In the genomic region with DNA sequence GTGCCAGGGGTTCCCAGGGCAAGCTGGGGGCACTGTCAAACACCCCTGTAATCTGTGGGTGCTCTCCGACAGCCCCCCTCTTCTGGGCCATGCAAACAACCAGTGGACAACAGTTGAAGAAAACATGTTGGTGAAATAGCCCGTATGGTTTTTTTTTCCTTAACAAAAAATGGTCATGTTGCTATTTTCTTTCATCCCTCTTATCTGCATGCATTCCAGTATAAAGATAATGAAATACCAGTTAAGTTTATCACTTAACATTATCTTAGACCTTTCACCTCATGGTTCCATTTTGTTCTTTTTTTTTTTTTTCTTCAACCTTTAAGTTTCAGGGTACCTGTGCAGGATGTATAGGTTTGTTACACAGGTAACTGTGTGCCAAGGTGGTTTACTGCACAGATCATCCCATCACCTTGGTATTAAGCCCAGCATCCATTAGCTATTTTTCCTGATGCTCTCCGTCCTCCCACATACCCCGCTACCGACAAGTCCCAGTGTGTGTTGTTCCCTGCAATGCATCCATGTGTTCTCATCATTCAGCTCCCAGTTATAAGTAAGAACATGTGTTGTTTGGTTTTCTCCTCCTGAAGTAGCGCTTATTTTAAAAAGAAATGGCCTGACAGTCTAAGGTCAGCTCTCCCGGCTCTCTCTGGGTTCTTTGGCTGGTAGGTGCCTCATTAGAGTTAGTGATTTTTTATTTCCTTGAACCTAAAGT, we compare ENCODE assay signal across 14 cellular contexts.
"Had no signal": no experiment of that assay in that cellular context is flagged by ENCODE, and none has a peak within 500 bp of the region (broad histone marks: within the 10 kb centered on the region; RNA-seq: fewer than 3 reads in every experiment).

No MANE protein-coding gene starts in this region.

- H3K27me3 ChIP-seq: esophagus squamous epithelium had no signal

- H3K4me1 Mint-ChIP-seq: activated CD4-positive, alpha-beta T cell treated with anti-CD3 and anti-CD28 coated beads, Interleukin-2, amount 10 ng/mL, durations not matched to agents 24 days and 14 days; memory B cell had no signal

- H3K4me3 ChIP-seq: esophagus squamous epithelium, prostate gland, SK-N-MC had no signal

- H3K36me3 ChIP-seq: prostate gland had no signal

- ATAC-seq: natural killer cell treated with Interleukin-12 subunit alpha and Interleukin-12 subunit beta and Interleukin-15 and Interleukin-18, amount 100 ng/mL, for 72 hours; stimulated activated naive CD8-positive, alpha-beta T cell treated with anti-CD3 and anti-CD28 coated beads, Interleukin-15, Interleukin-2, amounts not matched to agents 100 U/mL and 50 U/mL, for 24 hours had no signal

- DNase-seq: activated CD4-positive, alpha-beta T cell treated with anti-CD3 and anti-CD28 coated beads, Interleukin-2, amount 10 ng/mL, durations not matched to agents 24 days and 14 days; activated CD4-positive, CD25-positive, alpha-beta regulatory T cell; activated naive CD4-positive, alpha-beta T cell; caudate nucleus; esophagus squamous epithelium; foreskin melanocyte; occipital lobe; small intestine; stimulated activated naive CD8-positive, alpha-beta T cell treated with anti-CD3 and anti-CD28 coated beads, Interleukin-15, Interleukin-2, amounts not matched to agents 100 U/mL and 50 U/mL, for 24 hours had no signal

- H3K27ac Mint-ChIP-seq: activated CD4-positive, alpha-beta T cell treated with anti-CD3 and anti-CD28 coated beads, Interleukin-2, amount 10 ng/mL, durations not matched to agents 24 days and 14 days; memory B cell; natural killer cell treated with Interleukin-12 subunit alpha and Interleukin-12 subunit beta and Interleukin-15 and Interleukin-18, amount 100 ng/mL, for 72 hours; type B pancreatic cell had no signal

- H3K27me3 Mint-ChIP-seq: type B pancreatic cell had no signal

- H3K9me3 ChIP-seq: esophagus squamous epithelium, prostate gland had no signal

- H3K9me3 Mint-ChIP-seq: activated CD4-positive, alpha-beta T cell treated with anti-CD3 and anti-CD28 coated beads, Interleukin-2, amount 10 ng/mL, durations not matched to agents 24 days and 14 days; memory B cell; natural killer cell treated with Interleukin-12 subunit alpha and Interleukin-12 subunit beta and Interleukin-15 and Interleukin-18, amount 100 ng/mL, for 72 hours; type B pancreatic cell had no signal

- H3K4me1 ChIP-seq: prostate gland had no signal

- H3K4me3 Mint-ChIP-seq: activated CD4-positive, alpha-beta T cell treated with anti-CD3 and anti-CD28 coated beads, Interleukin-2, amount 10 ng/mL, durations not matched to agents 24 days and 14 days; memory B cell; natural killer cell treated with Interleukin-12 subunit alpha and Interleukin-12 subunit beta and Interleukin-15 and Interleukin-18, amount 100 ng/mL, for 72 hours; type B pancreatic cell had no signal

- H3K36me3 Mint-ChIP-seq: memory B cell; natural killer cell treated with Interleukin-12 subunit alpha and Interleukin-12 subunit beta and Interleukin-15 and Interleukin-18, amount 100 ng/mL, for 72 hours had no signal

- H3K27ac ChIP-seq: prostate gland, SK-N-MC had no signal
